ENCODE assay signal across 20 cellular contexts in the genomic region with DNA sequence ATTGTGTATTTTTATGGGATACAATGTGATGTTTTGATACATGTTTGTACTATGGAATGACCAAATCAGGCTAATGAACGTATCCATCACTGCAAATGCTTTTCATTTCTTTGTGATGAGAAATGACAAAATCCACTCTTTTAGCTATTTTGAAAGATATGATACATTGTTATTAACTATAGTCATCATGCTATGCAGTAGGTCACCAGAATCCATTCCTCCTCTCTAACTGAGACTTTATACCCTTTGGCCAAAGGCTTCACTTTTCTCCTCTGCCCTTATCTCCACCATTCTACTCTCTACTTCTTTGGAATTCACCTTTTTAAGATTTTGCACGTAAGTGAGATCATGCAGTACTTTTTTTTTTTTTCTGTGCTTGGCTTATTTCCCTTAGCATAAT. TPM values are rescaled to one million over a fixed set of nuclear protein-coding genes. Genes with fewer than 3 reads are reported as not detected.
DNase-seq lines count a peak whose midpoint lies in the region; ATAC-seq and TF ChIP-seq lines count a peak whose summit lies in the region.
"Had no signal": no experiment of that assay in that cellular context is flagged by ENCODE, and none has a peak within 500 bp of the region (broad histone marks: within the 10 kb centered on the region; RNA-seq: fewer than 3 reads in every experiment).

No MANE protein-coding gene starts in this region.

- H3K9me2 ChIP-seq in SK-N-SH (no peaks in the 10 kb centered on the region), GM23338 (ENCODE audit: insufficient read depth) (no peaks in the 10 kb centered on the region), Karpas-422 (replicated peaks; ENCODE audit: insufficient read depth, low read length) (no peaks in the 10 kb centered on the region)

- no peaks in the 10 kb centered on the region for H3F3A ChIP-seq in SK-N-SH (replicated peaks; ENCODE audit: insufficient read depth)
- no peaks in the 10 kb centered on the region for H3F3A ChIP-seq in GM23338 (replicated peaks; ENCODE audit: low read depth)

- no peaks in the 10 kb centered on the region for H3K9me3 Mint-ChIP-seq in GM23338
- H3K9me3 Mint-ChIP-seq: CD14-positive monocyte had no signal

- no peak for TF ChIP-seq POLR2A in uterus (IDR thresholded peaks at IDR 0.05)

- H3K27ac ChIP-seq in SK-N-SH (ENCODE audit: low read depth in 2 of 2, low read length in 1 of 2) (no peak overlapping the region), uterus (no peak overlapping the region), heart right ventricle (no peak overlapping the region), GM23338 (ENCODE audit: low read depth) (no peak overlapping the region), Karpas-422 (ENCODE audit: low read length) (no peak overlapping the region)

- H3K36me3 ChIP-seq in SK-N-SH (replicated peaks in 1 of 2; ENCODE audit: control insufficient read depth in 1 of 2, insufficient read depth in 2 of 2, low read length in 1 of 2) (no peaks in the 10 kb centered on the region), uterus (no peaks in the 10 kb centered on the region), heart right ventricle (no peaks in the 10 kb centered on the region), GM23338 (ENCODE audit: insufficient read depth) (no peaks in the 10 kb centered on the region), Karpas-422 (ENCODE audit: insufficient read depth, low read length) (no peaks in the 10 kb centered on the region)

- no peak overlapping the region for H3K4me3 ChIP-seq in SK-N-SH (ENCODE audit: low read depth in 2 of 2, low read length in 1 of 2)
- H3K4me3 ChIP-seq in fibroblast of pulmonary artery (replicated peaks; ENCODE audit: low read depth, low read length) = no peak overlapping the region
- no peak overlapping the region for H3K4me3 ChIP-seq in uterus
- H3K4me3 ChIP-seq in heart right ventricle = no peak overlapping the region
- H3K4me3 ChIP-seq in GM23338 = no peak overlapping the region
- H3K4me3 ChIP-seq in Karpas-422 (ENCODE audit: low read length) = no peak overlapping the region

- H3K9me3 ChIP-seq in SK-N-SH (no peaks in the 10 kb centered on the region), uterus (no peaks in the 10 kb centered on the region), heart right ventricle (no peaks in the 10 kb centered on the region), Karpas-422 (ENCODE audit: low read length) (no peaks in the 10 kb centered on the region)

- no peak overlapping the region for H3K27ac Mint-ChIP-seq in GM23338
- H3K27ac Mint-ChIP-seq: CD14-positive monocyte had no signal

- H3K79me2 ChIP-seq in SK-N-SH (ENCODE audit: insufficient read depth) (no peaks in the 10 kb centered on the region), GM23338 (replicated peaks; ENCODE audit: insufficient read depth) (no peaks in the 10 kb centered on the region), Karpas-422 (ENCODE audit: low read length) (no peaks in the 10 kb centered on the region)

- 71% methylated on average over 2 of the region's 2 CpGs for WGBS in SK-N-SH (ENCODE audit: low lambda C conversion rate)
- 87 to 89% methylated on average over 2 of the region's 2 CpGs for whole genome bisulfite sequencing in heart right ventricle, 2 donors

- no peak for TF ChIP-seq RAD21 in SK-N-SH (IDR thresholded peaks at IDR 0.05; ENCODE audit: low read length)

- no peaks in the 10 kb centered on the region for H3K27me3 Mint-ChIP-seq in GM23338 (ENCODE audit: insufficient read depth, low read depth, poor library complexity)

- H3K27me3 ChIP-seq in SK-N-SH (ENCODE audit: insufficient read depth) (no peaks in the 10 kb centered on the region), uterus (no peaks in the 10 kb centered on the region), heart right ventricle (no peaks in the 10 kb centered on the region), GM23338 (ENCODE audit: insufficient read depth) (no peaks in the 10 kb centered on the region), Karpas-422 (ENCODE audit: low read length) (no peaks in the 10 kb centered on the region)

- CTCF ChIA-PET in SK-N-SH (lab: Yijun Ruan, JAX) = no interaction called here

- H3K4me2 ChIP-seq in SK-N-SH (no peak overlapping the region), GM23338 (no peak overlapping the region), Karpas-422 (ENCODE audit: low read depth, low read length, poor library complexity, severe bottlenecking) (no peak overlapping the region)

- peak in 1 of 2 experiments; percentile 23; a peak in 1 of 4 replicates for TF ChIP-seq EP300 in SK-N-SH (IDR thresholded peaks at IDR 0.05; ENCODE audit: borderline replicate concordance in 1 of 2, low read depth in 1 of 2, low read length in 1 of 2)

- TF ChIP-seq CTCF in SK-N-SH (IDR thresholded peaks at IDR 0.05) (no peak), fibroblast of pulmonary artery (IDR thresholded peaks at IDR 0.05; ENCODE audit: low read length, missing control alignments) (no peak), uterus (IDR thresholded peaks at IDR 0.05) (no peak), heart right ventricle (IDR thresholded peaks at IDR 0.05) (no peak), GM23338 (conservative IDR thresholded peaks at IDR 0.05; ENCODE audit: low read depth in 2 of 2) (no peak)

- H3K4me1 ChIP-seq in SK-N-SH (ENCODE audit: control insufficient read depth in 1 of 2, insufficient read depth in 2 of 2, low read depth in 1 of 2, low read length in 1 of 2) (no peaks in the 10 kb centered on the region), uterus (no peaks in the 10 kb centered on the region), heart right ventricle (no peaks in the 10 kb centered on the region), GM23338 (ENCODE audit: insufficient read depth) (no peaks in the 10 kb centered on the region), Karpas-422 (ENCODE audit: low read length) (no peaks in the 10 kb centered on the region)

- H4K20me1 ChIP-seq in SK-N-SH (ENCODE audit: insufficient read depth) (no peaks in the 10 kb centered on the region), GM23338 (replicated peaks; ENCODE audit: insufficient read depth) (no peaks in the 10 kb centered on the region), Karpas-422 (ENCODE audit: insufficient read depth, low read depth, low read length) (no peaks in the 10 kb centered on the region)

- no peak overlapping the region for H3K4me3 Mint-ChIP-seq in GM23338
- H3K4me3 Mint-ChIP-seq: CD14-positive monocyte had no signal

- POLR2A ChIA-PET in SK-N-SH (lab: Yijun Ruan, JAX) = no interaction called here

- no peaks in the 10 kb centered on the region for H3K4me1 Mint-ChIP-seq in GM23338
- H3K4me1 Mint-ChIP-seq: CD14-positive monocyte had no signal

- intact Hi-C loops in uterus (cut with DNase I; ENCODE audit: low total_unique reads) (no loop called here), heart right ventricle (cut with DNase I) (no loop called here)

- DNase-seq in GM03348 (ENCODE audit: low spot score) = peak; percentile 20
- DNase-seq in SK-N-SH = no peak
- peak; percentile 14 for DNase-seq in fibroblast of pulmonary artery (ENCODE audit: low read depth)
- no peak for DNase-seq in uterus
- no peak for DNase-seq in heart right ventricle
- DNase-seq in GM23338 (ENCODE audit: low spot score) = no peak
- DNase-seq in Karpas-422 = no peak
- DNase-seq: DMS 273 treated with DMSO at 0.1 percent for 48 hours, DND-41, KBM-7, MV-4-11, NCI-H1694 treated with DMSO at 0.1 percent for 48 hours, NCI-H2107, NCI-H526, PC-3, RPMI8226, SHP77 treated with DMSO at 0.1 percent for 48 hours, T-helper 1 cell had no signal

- ATAC-seq in heart right ventricle (no peak), GM23338 (no peak)
- ATAC-seq: HCT116, PC-3 had no signal

- H3K9ac ChIP-seq in SK-N-SH (no peak overlapping the region), Karpas-422 (ENCODE audit: low read length) (no peak overlapping the region)

- no peak overlapping the region for H2AFZ ChIP-seq in SK-N-SH (ENCODE audit: low read depth)
- no peak overlapping the region for H2AFZ ChIP-seq in GM23338
- H2AFZ ChIP-seq in Karpas-422 (ENCODE audit: low read length) = no peak overlapping the region

- H3K36me3 Mint-ChIP-seq in GM23338 (ENCODE audit: low read depth) = no peaks in the 10 kb centered on the region
- H3K36me3 Mint-ChIP-seq: CD14-positive monocyte had no signal

TF ChIP-seq in SK-N-SH, 30 proteins besides CTCF, POLR2A, EP300 and RAD21 (continues in another document):
- TF ChIP-seq TCF12 (IDR thresholded peaks at IDR 0.05) (0 out of 2 replicates have a peak, but pooled peaks have one; percentile 8), NFIC (IDR thresholded peaks at IDR 0.05; ENCODE audit: borderline replicate concordance) (no peak), FOSL2 (IDR thresholded peaks at IDR 0.05; ENCODE audit: borderline replicate concordance, low read depth) (peak; percentile 20; the same call in 1 of the 2 replicates), GATA2 (CRISPR knock-in tag; IDR thresholded peaks at IDR 0.05) (no peak), TEAD4 (IDR thresholded peaks at IDR 0.05; ENCODE audit: borderline replicate concordance, insufficient read depth) (0 out of 2 replicates have a peak, but pooled peaks have one; percentile 20)

TF ChIP-seq in GM23338, 12 proteins besides CTCF, POLR2A, EP300 and RAD21 (continues in another document):
- no peak for TF ChIP-seq NANOG (IDR thresholded peaks at IDR 0.05; ENCODE audit: borderline replicate concordance)
- no peak for TF ChIP-seq JUNB (IDR thresholded peaks at IDR 0.05; ENCODE audit: unreplicated experiment)
- no peak for TF ChIP-seq STAT1 (IDR thresholded peaks at IDR 0.05; ENCODE audit: unreplicated experiment)

RNA-seq across cellular contexts. Expression of gene TMEM17, which starts 44.5 kb away (rescaled TPM):
- polyA plus RNA-seq in SK-N-SH (2012; rRNA removed) (5.5 and 8.6 TPM in 2 replicates), heart right ventricle (under 1 TPM; 0.66 to 0.93 TPM), GM23338 (2016; fragmentation: Nextera tagmentation; extraction: Ambion mirVana) (1.2 and 1.7 TPM in 2 replicates)
- 8.2 and 9.5 TPM in 2 replicates for polyA plus RNA-seq in SK-N-SH (2012; cell fraction: cytosol; rRNA removed)
- 3.7 and 8.5 TPM in 2 replicates for polyA plus RNA-seq in SK-N-SH (2012; cell fraction: nucleus; rRNA removed)
- total RNA-seq in uterus (1 to 10 TPM in 2 of 4 donors, not detected in 2; 1.0 to 3.1 TPM), heart right ventricle (1 to 10 TPM; 1.2 to 3.2 (median 2.2) TPM)
- total RNA-seq in GM23338 (2014; rRNA removed; shearing (Covaris generic)) = 0.94 and 3.0 TPM in 2 replicates
- total RNA-seq in Karpas-422 (2014; rRNA removed; shearing (Covaris generic); ENCODE audit: low replicate concordance) = 0.86 TPM in 1 of 2 replicates, not detected in the other

Comparison
In these comparisons a context has a peak if more than half of its experiments do, and no peak if none do; other contexts are left out.
1. DNase-seq: peak in GM03348 (single experiment) and fibroblast of pulmonary artery (single experiment); none in SK-N-SH (single experiment), uterus (0 of 2), heart right ventricle (0 of 2), GM23338 (single experiment) and Karpas-422 (single experiment).